ENCODE assay signal across 17 cellular contexts in genomic region chr15:67168694-67169093, GRCh38.
DNase-seq lines count a peak whose midpoint lies in the region; ATAC-seq and TF ChIP-seq lines count a peak whose summit lies in the region.
"Had no signal": no experiment of that assay in that cellular context is flagged by ENCODE, and none has a peak within 500 bp of the region (broad histone marks: within the 10 kb centered on the region; RNA-seq: fewer than 3 reads in every experiment).

No MANE protein-coding gene starts in this region.

- peaks cover 5% of the 10 kb centered on the region in 2 donors for H3K36me3 Mint-ChIP-seq in activated T-cell treated with anti-CD3 and anti-CD28 coated beads, Interleukin-2, amount 50 U/mL, for 72 hours (ENCODE audit: insufficient read depth in 2 of 2)
- peaks cover 47% of the 10 kb centered on the region for H3K36me3 Mint-ChIP-seq in central memory CD8-positive, alpha-beta T cell (ENCODE audit: insufficient read depth)
- H3K36me3 Mint-ChIP-seq in neural crest cell (ENCODE audit: low read depth): peaks cover 16% of the 10 kb centered on the region

- H3K4me3 ChIP-seq in upper lobe of right lung: no peak overlapping the region
- H3K4me3 ChIP-seq: heart left ventricle, thyroid gland had no signal

- ATAC-seq in activated T-cell treated with anti-CD3 and anti-CD28 coated beads, Interleukin-2, amount 50 U/mL, for 72 hours (replicated peaks in 1 of 2): no peak
- ATAC-seq in central memory CD8-positive, alpha-beta T cell (replicated peaks; ENCODE audit: extremely low read depth, poor library complexity, severe bottlenecking): no peak
- ATAC-seq in upper lobe of right lung: no peak
- ATAC-seq: activated CD4-positive, alpha-beta T cell treated with anti-CD3 and anti-CD28 coated beads for 36 hours had no signal

- DNase-seq in activated T-cell treated with anti-CD3 and anti-CD28 coated beads, Interleukin-2, amount 50 U/mL, for 72 hours: no peak
- no peak for DNase-seq in activated T-cell treated with anti-CD3 and anti-CD28 coated beads, Interleukin-2, amount 50 U/mL, for 1 hour
- DNase-seq in central memory CD8-positive, alpha-beta T cell (ENCODE audit: low spot score in 2 of 2): no peak
- DNase-seq in neural crest cell (ENCODE audit: low read depth, low spot score) (no peak), upper lobe of right lung (no peak), globus pallidus (ENCODE audit: low spot score) (no peak), HPDE6-E6E7 (ENCODE audit: extremely low spot score) (no peak), cerebellum (ENCODE audit: low spot score) (no peak)
- DNase-seq: activated CD4-positive, alpha-beta T cell treated with anti-CD3 and anti-CD28 coated beads for 36 hours; activated gamma-delta T cell treated with Interleukin-2 at 50 U/mL for 16 hours; BE2C; Calu3; effector memory CD4-positive, alpha-beta T cell; KG1; NCI-H1694 had no signal

- TF ChIP-seq CTCF in neural crest cell (conservative IDR thresholded peaks at IDR 0.05) (no peak), upper lobe of right lung (IDR thresholded peaks at IDR 0.05) (no peak)

- H3K4me1 ChIP-seq in upper lobe of right lung: peaks cover 13% of the 10 kb centered on the region
- H3K4me1 ChIP-seq: BE2C had no signal

- H3K27me3 ChIP-seq in upper lobe of right lung: no peaks in the 10 kb centered on the region
- H3K27me3 ChIP-seq: BE2C, heart left ventricle, thyroid gland had no signal

- no peaks in the 10 kb centered on the region for H3K9me3 ChIP-seq in upper lobe of right lung
- H3K9me3 ChIP-seq: BE2C, heart left ventricle, thyroid gland had no signal

- H3K4me3 Mint-ChIP-seq in activated T-cell treated with anti-CD3 and anti-CD28 coated beads, Interleukin-2, amount 50 U/mL, for 72 hours: no peak overlapping the region
- no peak overlapping the region for H3K4me3 Mint-ChIP-seq in central memory CD8-positive, alpha-beta T cell
- H3K4me3 Mint-ChIP-seq in neural crest cell: no peak overlapping the region
- H3K4me3 Mint-ChIP-seq: activated CD4-positive, alpha-beta T cell treated with anti-CD3 and anti-CD28 coated beads for 36 hours had no signal

- no peaks in the 10 kb centered on the region for H3K27me3 Mint-ChIP-seq in activated T-cell treated with anti-CD3 and anti-CD28 coated beads, Interleukin-2, amount 50 U/mL, for 72 hours (ENCODE audit: low read depth)
- no peaks in the 10 kb centered on the region for H3K27me3 Mint-ChIP-seq in central memory CD8-positive, alpha-beta T cell
- no peaks in the 10 kb centered on the region for H3K27me3 Mint-ChIP-seq in neural crest cell (ENCODE audit: low read depth)
- H3K27me3 Mint-ChIP-seq: activated CD4-positive, alpha-beta T cell treated with anti-CD3 and anti-CD28 coated beads for 36 hours had no signal

- peak overlapping the region; percentile 24 for H3K27ac ChIP-seq in upper lobe of right lung

- peak overlapping the region; percentile 8 for H3K27ac Mint-ChIP-seq in activated T-cell treated with anti-CD3 and anti-CD28 coated beads, Interleukin-2, amount 50 U/mL, for 72 hours
- H3K27ac Mint-ChIP-seq in central memory CD8-positive, alpha-beta T cell (ENCODE audit: low read depth): peak overlapping the region; percentile 82
- peak overlapping the region; percentile 7 for H3K27ac Mint-ChIP-seq in neural crest cell (ENCODE audit: unreplicated experiment)
- H3K27ac Mint-ChIP-seq: activated CD4-positive, alpha-beta T cell treated with anti-CD3 and anti-CD28 coated beads for 36 hours had no signal

- H3K4me1 Mint-ChIP-seq in activated T-cell treated with anti-CD3 and anti-CD28 coated beads, Interleukin-2, amount 50 U/mL, for 72 hours (ENCODE audit: low read depth): peaks cover 49% of the 10 kb centered on the region
- H3K4me1 Mint-ChIP-seq in central memory CD8-positive, alpha-beta T cell: peaks cover 46% of the 10 kb centered on the region
- H3K4me1 Mint-ChIP-seq in neural crest cell: peaks cover 27% of the 10 kb centered on the region

- peaks cover 40% of the 10 kb centered on the region for H3K36me3 ChIP-seq in upper lobe of right lung
- H3K36me3 ChIP-seq: BE2C had no signal

- intact Hi-C loops in upper lobe of right lung (cut with DNase I): no loop called here

- no peaks in the 10 kb centered on the region for H3K9me3 Mint-ChIP-seq in activated T-cell treated with anti-CD3 and anti-CD28 coated beads, Interleukin-2, amount 50 U/mL, for 72 hours
- no peaks in the 10 kb centered on the region for H3K9me3 Mint-ChIP-seq in central memory CD8-positive, alpha-beta T cell
- H3K9me3 Mint-ChIP-seq in neural crest cell: no peaks in the 10 kb centered on the region

Comparison
In these comparisons a context has a peak if more than half of its experiments do, and no peak if none do; other contexts are left out.
1. H3K27ac Mint-ChIP-seq: peak in every context shown above with its lines; median percentile 82 in central memory CD8-positive, alpha-beta T cell; 8 in activated T-cell treated with anti-CD3 and anti-CD28 coated beads, Interleukin-2, amount 50 U/mL, for 72 hours; 7 in neural crest cell.